Comparison of ENCODE assay signal across 8 cellular contexts in the genomic region with DNA sequence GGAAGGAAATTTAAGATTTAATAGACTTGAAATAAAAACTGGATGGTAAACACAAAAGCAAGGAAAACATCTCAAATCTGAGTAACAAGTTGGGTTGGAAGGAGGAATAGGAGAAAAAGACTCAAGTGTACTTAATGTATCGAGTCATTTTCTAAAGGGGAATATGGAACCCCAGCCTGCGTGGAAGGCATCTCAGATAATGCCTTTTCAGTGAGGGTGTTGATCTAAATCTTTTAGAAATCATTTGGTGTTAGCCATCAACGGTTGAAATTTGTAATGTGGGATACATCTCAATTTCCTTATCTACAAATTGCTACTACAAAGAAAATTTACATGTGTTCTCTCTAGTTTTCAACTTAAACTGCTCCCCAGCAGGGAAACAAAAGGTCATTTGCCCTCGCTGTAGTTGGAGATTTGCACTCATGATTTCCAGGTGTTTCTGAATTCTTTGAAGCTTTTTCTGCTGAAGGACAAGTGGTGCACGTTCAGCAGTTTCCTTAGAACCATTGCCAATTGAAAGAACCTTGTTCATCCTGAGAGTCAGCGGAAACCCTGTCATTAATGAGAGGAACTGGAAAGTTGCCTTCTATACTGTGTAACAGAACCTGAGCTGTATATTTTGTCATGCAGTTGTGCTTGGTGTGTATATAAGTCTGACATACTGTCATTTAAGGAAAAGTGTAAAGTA. TPM values are rescaled to one million over a fixed set of nuclear protein-coding genes. Genes with fewer than 3 reads are reported as not detected.
DNase-seq lines count a peak whose midpoint lies in the region; ATAC-seq and TF ChIP-seq lines count a peak whose summit lies in the region.
"Had no signal": no experiment of that assay in that cellular context is flagged by ENCODE, and none has a peak within 500 bp of the region (broad histone marks: within the 10 kb centered on the region; RNA-seq: fewer than 3 reads in every experiment).

No MANE protein-coding gene starts in this region.

- WGBS in psoas muscle, 3 donors = 12 to 18% (median 12%) methylated on average over 6 of the region's 6 CpGs
- 25 to 27% methylated on average over 6 of the region's 6 CpGs for WGBS in tibial nerve, 2 donors

- DNase-seq in GM23338 (ENCODE audit: low spot score) (no peak), Panc1 (ENCODE audit: low read depth, low spot score) (no peak), endothelial cell (ENCODE audit: low spot score) (no peak), psoas muscle (no peak), tibial nerve (ENCODE audit: low spot score in 2 of 2) (no peak)
- DNase-seq: effector CD8-positive, alpha-beta T cell had no signal

- H3K27ac Mint-ChIP-seq in GM23338 (no peak overlapping the region), endothelial cell (ENCODE audit: unreplicated experiment) (no peak overlapping the region)

- peaks cover 40% of the 10 kb centered on the region for H3F3A ChIP-seq in GM23338 (replicated peaks; ENCODE audit: low read depth)

- in situ Hi-C loops in Panc1 (cut with HindIII; ENCODE audit: low pct_unique_long_range_greater_than_20kb, low sequenced_read_pairs) = no loop called here

- H3K27ac ChIP-seq in GM23338 (ENCODE audit: low read depth) (peak overlapping the region; percentile 27; the same call in 1 of the 2 replicates), Panc1 (ENCODE audit: low read length) (peak overlapping the region; percentile 95), psoas muscle (peak overlapping the region; percentile 93), tibial nerve (no peak overlapping the region)

- no peak for TF ChIP-seq CTCF in GM23338 (conservative IDR thresholded peaks at IDR 0.05; ENCODE audit: low read depth in 2 of 2)
- no peak for TF ChIP-seq CTCF in Panc1 (IDR thresholded peaks at IDR 0.05)
- no peak for TF ChIP-seq CTCF in endothelial cell (IDR thresholded peaks at IDR 0.05; ENCODE audit: unreplicated experiment)
- TF ChIP-seq CTCF in psoas muscle (IDR thresholded peaks at IDR 0.05) = no peak
- no peak for TF ChIP-seq CTCF in tibial nerve (IDR thresholded peaks at IDR 0.05)

- H3K36me3 ChIP-seq in GM23338 (ENCODE audit: insufficient read depth) (peaks cover 55% of the 10 kb centered on the region), Panc1 (ENCODE audit: control insufficient read depth, insufficient read depth, low read length) (peaks cover 48% of the 10 kb centered on the region), psoas muscle (ENCODE audit: insufficient read depth in 1 of 2, low read depth in 1 of 2) (peaks cover 21 to 57% of the 10 kb centered on the region in 2 donors), tibial nerve (peaks cover 0 to 47% (median 31%) of the 10 kb centered on the region in 3 donors)

- no peak for TF ChIP-seq POLR2A in tibial nerve (IDR thresholded peaks at IDR 0.05)

- H3K4me2 ChIP-seq in GM23338 = peak overlapping the region; percentile 77

- H3K27me3 Mint-ChIP-seq in GM23338 (ENCODE audit: insufficient read depth, low read depth, poor library complexity) = peaks cover 24% of the 10 kb centered on the region
- peaks cover 10% of the 10 kb centered on the region for H3K27me3 Mint-ChIP-seq in endothelial cell (ENCODE audit: unreplicated experiment)

- H3K79me2 ChIP-seq in GM23338 (replicated peaks; ENCODE audit: insufficient read depth) = peaks cover 70% of the 10 kb centered on the region

- ATAC-seq in GM23338 (no peak), Panc1 (no peak), psoas muscle (no peak), GM21423 (IDR thresholded peaks at IDR 0.05; ENCODE audit: unreplicated experiment) (no peak), GM21526 (IDR thresholded peaks at IDR 0.05; ENCODE audit: low FRiP score, unreplicated experiment) (no peak)

- no peaks in the 10 kb centered on the region for H3K9me3 ChIP-seq in Panc1 (ENCODE audit: control insufficient read depth, insufficient read depth, low read depth, low read length)
- no peaks in the 10 kb centered on the region for H3K9me3 ChIP-seq in psoas muscle
- no peaks in the 10 kb centered on the region for H3K9me3 ChIP-seq in tibial nerve

- CTCF ChIA-PET in Panc1 (lab: Charles Lee) = interaction anchor here (0.6 kb wide), 1 partner anchor 23 kb away, joined by 3 read pairs; no protein-coding TSS in a partner anchor

- POLR2A ChIA-PET in Panc1 (lab: Charles Lee) = no interaction called here

- H3K9me3 Mint-ChIP-seq in GM23338 (no peaks in the 10 kb centered on the region), endothelial cell (ENCODE audit: unreplicated experiment) (no peaks in the 10 kb centered on the region)

- H3K4me3 Mint-ChIP-seq in GM23338 (peak overlapping the region; percentile 97), endothelial cell (ENCODE audit: unreplicated experiment) (peak overlapping the region; percentile 98)

- H3K36me3 Mint-ChIP-seq in GM23338 (ENCODE audit: low read depth) (peaks cover 64% of the 10 kb centered on the region), endothelial cell (ENCODE audit: low read depth, unreplicated experiment) (peaks cover 39% of the 10 kb centered on the region)

- no peak overlapping the region for H2AFZ ChIP-seq in GM23338

- H3K9me2 ChIP-seq in GM23338 (ENCODE audit: insufficient read depth) = no peaks in the 10 kb centered on the region

- H3K4me1 Mint-ChIP-seq in GM23338 (peaks cover 31% of the 10 kb centered on the region), endothelial cell (ENCODE audit: unreplicated experiment) (peaks cover 24% of the 10 kb centered on the region)

- peaks cover 9% of the 10 kb centered on the region; the same call in 1 of the 2 replicates for H3K4me1 ChIP-seq in GM23338 (ENCODE audit: insufficient read depth)
- H3K4me1 ChIP-seq in Panc1 (ENCODE audit: control insufficient read depth, insufficient read depth, low read length) = peaks cover 22% of the 10 kb centered on the region
- H3K4me1 ChIP-seq in psoas muscle = peaks cover 46% of the 10 kb centered on the region
- H3K4me1 ChIP-seq in tibial nerve = peaks cover 0 to 55% (median 20%) of the 10 kb centered on the region in 4 donors

- H4K20me1 ChIP-seq in GM23338 (replicated peaks; ENCODE audit: insufficient read depth) = peaks cover 61% of the 10 kb centered on the region

- H3K27me3 ChIP-seq in GM23338 (ENCODE audit: insufficient read depth) = no peaks in the 10 kb centered on the region
- H3K27me3 ChIP-seq in Panc1 (ENCODE audit: control insufficient read depth, insufficient read depth, low read length) = no peaks in the 10 kb centered on the region
- no peaks in the 10 kb centered on the region for H3K27me3 ChIP-seq in psoas muscle (ENCODE audit: insufficient read depth in 3 of 3, low read length in 2 of 3)
- no peaks in the 10 kb centered on the region for H3K27me3 ChIP-seq in tibial nerve

- no peak for TF ChIP-seq EP300 in tibial nerve (IDR thresholded peaks at IDR 0.05)

- no TSS peak for BruUV-seq in Panc1 (replicated peaks; lab: Mats Ljungman, UMichigan)

- H3K4me3 ChIP-seq in GM23338 (peak overlapping the region; percentile 77), Panc1 (ENCODE audit: low read depth in 2 of 2, low read length in 2 of 2) (peak overlapping the region; percentile 97 to 99), psoas muscle (peak overlapping the region; percentile 83), tibial nerve (peak overlapping the region in 1 of 4 donors; percentile 71)

- intact Hi-C loops in Panc1 (cut with micrococcal nuclease; ENCODE audit: unreplicated experiment) = no loop called here
- intact Hi-C loops in psoas muscle (cut with DNase I) = loop anchor here in 1 of 2 donors (1.0 to 5.0 kb wide), 3 partner anchors 21 to 232 kb away; partner anchors contain the start of gene MAP3K12

TF ChIP-seq in GM23338, 12 proteins besides CTCF, POLR2A, EP300 and RAD21 (continues in another document):
- TF ChIP-seq ZNF331 (CRISPR knock-in tag; IDR thresholded peaks at IDR 0.05; ENCODE audit: low read depth) (no peak), NANOG (IDR thresholded peaks at IDR 0.05; ENCODE audit: borderline replicate concordance) (no peak)

RNA-seq across cellular contexts. Expression of gene PCBP2, which starts 2.2 kb away (rescaled TPM):
- total RNA-seq in GM23338 (2014; rRNA removed; shearing (Covaris generic)) = 676 and 713 TPM in 2 replicates
- 397 and 473 TPM in 2 replicates for polyA plus RNA-seq in GM23338 (2016; fragmentation: Nextera tagmentation; extraction: Ambion mirVana)
- total RNA-seq in Panc1 (2021; ENCODE audit: unreplicated experiment) = 836 TPM
- 703 TPM for polyA plus RNA-seq in Panc1 (2012; ENCODE audit: insufficient read length)
- 1,084 TPM for total RNA-seq in endothelial cell (ENCODE audit: unreplicated experiment)
- total RNA-seq in psoas muscle = 100 to 1,000 TPM; 354 to 507 (median 439) TPM
- 100 to 1,000 TPM; 254 to 469 (median 365) TPM for polyA plus RNA-seq in psoas muscle
- 100 to 1,000 TPM; 414 to 583 (median 490) TPM for total RNA-seq in tibial nerve

RNA-seq across cellular contexts. Expression of gene PRR13, which starts 12.6 kb away (rescaled TPM):
- total RNA-seq in GM23338 (2014; rRNA removed; shearing (Covaris generic)) = 70.5 and 120 TPM in 2 replicates
- 302 and 303 TPM in 2 replicates for polyA plus RNA-seq in GM23338 (2016; fragmentation: Nextera tagmentation; extraction: Ambion mirVana)
- 454 TPM for total RNA-seq in Panc1 (2021; ENCODE audit: unreplicated experiment)
- 425 TPM for polyA plus RNA-seq in Panc1 (2012; ENCODE audit: insufficient read length)
- 131 TPM for total RNA-seq in endothelial cell (ENCODE audit: unreplicated experiment)
- total RNA-seq in psoas muscle = 10 to 100 TPM; 45.2 to 85.0 (median 62.6) TPM
- polyA plus RNA-seq in psoas muscle = 100 to 1,000 TPM in 1 of 3 donors, 10 to 100 TPM in 2; 65.6 to 136 (median 82.0) TPM
- 100 to 1,000 TPM in 1 of 4 donors, 10 to 100 TPM in 3; 54.6 to 125 (median 57.0) TPM for total RNA-seq in tibial nerve

RNA-seq across cellular contexts. Expression of gene AMHR2, which starts 30.4 kb away (rescaled TPM):
- total RNA-seq in GM23338 (2014; rRNA removed; shearing (Covaris generic)) = 0.24 TPM in 1 of 2 replicates, not detected in the other
- polyA plus RNA-seq in GM23338 (2016; fragmentation: Nextera tagmentation; extraction: Ambion mirVana) = not detected in 2 replicates
- 0.13 TPM for total RNA-seq in Panc1 (2021; ENCODE audit: unreplicated experiment)
- not detected for polyA plus RNA-seq in Panc1 (2012; ENCODE audit: insufficient read length)
- 1.3 TPM for total RNA-seq in endothelial cell (ENCODE audit: unreplicated experiment)
- total RNA-seq in psoas muscle = 1 to 10 TPM in 2 of 4 donors, under 1 TPM in 2; 0.40 to 1.6 (median 0.97) TPM
- polyA plus RNA-seq in psoas muscle = under 1 TPM; 0.43 to 0.84 (median 0.72) TPM
- not detected for total RNA-seq in tibial nerve

RNA-seq across cellular contexts. Expression of gene MAP3K12, which starts 45.2 kb away (rescaled TPM):
- 15.6 and 17.9 TPM in 2 replicates for total RNA-seq in GM23338 (2014; rRNA removed; shearing (Covaris generic))
- 6.6 and 7.9 TPM in 2 replicates for polyA plus RNA-seq in GM23338 (2016; fragmentation: Nextera tagmentation; extraction: Ambion mirVana)
- total RNA-seq in Panc1 (2021; ENCODE audit: unreplicated experiment) = 32.2 TPM
- 43.9 TPM for polyA plus RNA-seq in Panc1 (2012; ENCODE audit: insufficient read length)
- 20.9 TPM for total RNA-seq in endothelial cell (ENCODE audit: unreplicated experiment)
- 1 to 10 TPM; 1.9 to 2.9 (median 2.3) TPM for total RNA-seq in psoas muscle
- polyA plus RNA-seq in psoas muscle = 1 to 10 TPM; 2.3 to 3.1 (median 3.0) TPM
- 10 to 100 TPM; 35.6 to 95.1 (median 58.3) TPM for total RNA-seq in tibial nerve

RNA-seq across cellular contexts. Expression of gene TARBP2, which starts 47.0 kb away (rescaled TPM):
- total RNA-seq in GM23338 (2014; rRNA removed; shearing (Covaris generic)) = 55.7 and 83.4 TPM in 2 replicates
- polyA plus RNA-seq in GM23338 (2016; fragmentation: Nextera tagmentation; extraction: Ambion mirVana) (52.1 and 57.0 TPM in 2 replicates), psoas muscle (10 to 100 TPM; 10.2 to 23.3 (median 21.2) TPM)
- total RNA-seq in Panc1 (2021; ENCODE audit: unreplicated experiment) (67.3 TPM), endothelial cell (ENCODE audit: unreplicated experiment) (45.3 TPM), psoas muscle (10 to 100 TPM in 2 of 4 donors, 1 to 10 TPM in 2; 7.6 to 10.8 (median 10.4) TPM), tibial nerve (10 to 100 TPM; 25.3 to 56.4 (median 36.1) TPM)
- 60.6 TPM for polyA plus RNA-seq in Panc1 (2012; ENCODE audit: insufficient read length)

Comparison
In these comparisons a context has a peak if more than half of its experiments do, and no peak if none do; other contexts are left out.
1. H3K27ac ChIP-seq: peak in GM23338 (single experiment), Panc1 (single experiment) and psoas muscle (single experiment); none in tibial nerve (0 of 4).